Comparison of ENCODE assay signal across 9 cellular contexts in genomic region chr3:48268936-48269551, GRCh38. TPM values are rescaled to one million over a fixed set of nuclear protein-coding genes. Genes with fewer than 3 reads are reported as not detected.
DNase-seq lines count a peak whose midpoint lies in the region; ATAC-seq, FAIRE-seq and TF ChIP-seq lines count a peak whose summit lies in the region.
"Had no signal": no experiment of that assay in that cellular context is flagged by ENCODE, and none has a peak within 500 bp of the region (broad histone marks: within the 10 kb centered on the region; RNA-seq: fewer than 3 reads in every experiment).

No MANE protein-coding gene starts in this region.

- TF ChIP-seq CTCF in fibroblast of villous mesenchyme (IDR thresholded peaks at IDR 0.05; ENCODE audit: insufficient read depth, low read depth, low read length) (no peak), foreskin fibroblast (IDR thresholded peaks at IDR 0.05; ENCODE audit: low read depth, low read length) (no peak)

- no peak for ATAC-seq in GM21723 (IDR thresholded peaks at IDR 0.05; ENCODE audit: unreplicated experiment)

- no peak for TF ChIP-seq POLR2A in GM12891 (IDR thresholded peaks at IDR 0.05; ENCODE audit: low read depth, low read length)

- H3K4me3 ChIP-seq in fibroblast of villous mesenchyme (ENCODE audit: low read depth, low read length) (no peak overlapping the region), foreskin fibroblast (ENCODE audit: low read depth in 1 of 2, low read length in 2 of 2) (no peak overlapping the region)

- DNase-seq in GM12891 (ENCODE audit: insufficient read length, low spot score) (no peak), activated T-cell treated with anti-CD3 and anti-CD28 coated beads for 48 hours (ENCODE audit: low read depth) (peak; percentile 61), fibroblast of villous mesenchyme (ENCODE audit: low read depth) (peak; percentile 17), foreskin fibroblast (no peak), DMS 273 treated with DMSO at 0.1 percent for 48 hours (lab: John Stamatoyannopoulos, UW) (no peak), AG08395 (ENCODE audit: low spot score) (no peak)
- peak; percentile 58 for DNase-seq in stimulated activated CD4-positive, alpha-beta T cell treated with anti-CD3 and anti-CD28 coated beads, Interleukin-4, amount 100 ng/mL, for 1 hour
- DNase-seq: NCI-H446 had no signal

- FAIRE-seq in GM12891 (lab: Jason Lieb, UNC): peak; percentile 35

TF ChIP-seq in GM12891, 5 proteins besides CTCF, POLR2A, EP300 and RAD21:
- no peak for TF ChIP-seq POLR2AphosphoS5 (IDR thresholded peaks at IDR 0.05; ENCODE audit: low read depth, low read length)
- TF ChIP-seq PAX5 (IDR thresholded peaks at IDR 0.05; ENCODE audit: insufficient read depth, low read length, severe bottlenecking): no peak
- TF ChIP-seq SPI1 (IDR thresholded peaks at IDR 0.05; ENCODE audit: low read depth, low read length): no peak
- no peak for TF ChIP-seq POU2F2 (IDR thresholded peaks at IDR 0.05; ENCODE audit: low read depth, low read length)
- no peak for TF ChIP-seq TAF1 (IDR thresholded peaks at IDR 0.05; ENCODE audit: low read depth, low read length)

RNA-seq across cellular contexts. Expression of gene ZNF589, which starts 28.1 kb away (rescaled TPM):
- 19.0 TPM for polyA plus RNA-seq in GM12891 (2012; ENCODE audit: low read depth, missing spikeins)
- 3.9 and 4.7 TPM in 2 replicates for total RNA-seq in fibroblast of villous mesenchyme

RNA-seq across cellular contexts. Expression of gene NME6, which starts 32.1 kb away (rescaled TPM):
- 14.2 TPM for polyA plus RNA-seq in GM12891 (2012; ENCODE audit: low read depth, missing spikeins)
- total RNA-seq in fibroblast of villous mesenchyme: 21.6 and 25.9 TPM in 2 replicates

RNA-seq across cellular contexts. Expression of gene CAMP, which starts 45.7 kb away (rescaled TPM):
- 4.6 TPM for polyA plus RNA-seq in GM12891 (2012; ENCODE audit: low read depth, missing spikeins)
- total RNA-seq in fibroblast of villous mesenchyme: not detected in 2 replicates

Comparison
In these comparisons a context has a peak if more than half of its experiments do, and no peak if none do; other contexts are left out.
1. DNase-seq: peak in activated T-cell treated with anti-CD3 and anti-CD28 coated beads for 48 hours (single experiment), fibroblast of villous mesenchyme (single experiment) and stimulated activated CD4-positive, alpha-beta T cell treated with anti-CD3 and anti-CD28 coated beads, Interleukin-4, amount 100 ng/mL, for 1 hour (single experiment); none in GM12891 (single experiment), foreskin fibroblast (0 of 2), DMS 273 treated with DMSO at 0.1 percent for 48 hours (single experiment) and AG08395 (single experiment).